Comparison of ENCODE assay signal across 1 cellular context in genomic region chr9:112059145-112059979, GRCh38.
TF ChIP-seq lines count a peak whose summit lies in the region.

No MANE protein-coding gene starts in this region.

TF ChIP-seq in GM12878, 131 proteins besides CTCF, POLR2A, EP300 and RAD21 (continued from another document and continues in another):
- TF ChIP-seq, protein P1, sequence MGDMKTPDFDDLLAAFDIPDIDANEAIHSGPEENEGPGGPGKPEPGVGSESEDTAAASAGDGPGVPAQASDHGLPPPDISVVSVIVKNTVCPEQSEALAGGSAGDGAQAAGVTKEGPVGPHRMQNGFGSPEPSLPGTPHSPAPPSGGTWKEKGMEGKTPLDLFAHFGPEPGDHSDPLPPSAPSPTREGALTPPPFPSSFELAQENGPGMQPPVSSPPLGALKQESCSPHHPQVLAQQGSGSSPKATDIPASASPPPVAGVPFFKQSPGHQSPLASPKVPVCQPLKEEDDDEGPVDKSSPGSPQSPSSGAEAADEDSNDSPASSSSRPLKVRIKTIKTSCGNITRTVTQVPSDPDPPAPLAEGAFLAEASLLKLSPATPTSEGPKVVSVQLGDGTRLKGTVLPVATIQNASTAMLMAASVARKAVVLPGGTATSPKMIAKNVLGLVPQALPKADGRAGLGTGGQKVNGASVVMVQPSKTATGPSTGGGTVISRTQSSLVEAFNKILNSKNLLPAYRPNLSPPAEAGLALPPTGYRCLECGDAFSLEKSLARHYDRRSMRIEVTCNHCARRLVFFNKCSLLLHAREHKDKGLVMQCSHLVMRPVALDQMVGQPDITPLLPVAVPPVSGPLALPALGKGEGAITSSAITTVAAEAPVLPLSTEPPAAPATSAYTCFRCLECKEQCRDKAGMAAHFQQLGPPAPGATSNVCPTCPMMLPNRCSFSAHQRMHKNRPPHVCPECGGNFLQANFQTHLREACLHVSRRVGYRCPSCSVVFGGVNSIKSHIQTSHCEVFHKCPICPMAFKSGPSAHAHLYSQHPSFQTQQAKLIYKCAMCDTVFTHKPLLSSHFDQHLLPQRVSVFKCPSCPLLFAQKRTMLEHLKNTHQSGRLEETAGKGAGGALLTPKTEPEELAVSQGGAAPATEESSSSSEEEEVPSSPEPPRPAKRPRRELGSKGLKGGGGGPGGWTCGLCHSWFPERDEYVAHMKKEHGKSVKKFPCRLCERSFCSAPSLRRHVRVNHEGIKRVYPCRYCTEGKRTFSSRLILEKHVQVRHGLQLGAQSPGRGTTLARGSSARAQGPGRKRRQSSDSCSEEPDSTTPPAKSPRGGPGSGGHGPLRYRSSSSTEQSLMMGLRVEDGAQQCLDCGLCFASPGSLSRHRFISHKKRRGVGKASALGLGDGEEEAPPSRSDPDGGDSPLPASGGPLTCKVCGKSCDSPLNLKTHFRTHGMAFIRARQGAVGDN (IDR thresholded peaks at IDR 0.05): no peak
- 0 out of 2 replicates have a peak, but pooled peaks have one; percentile 13 for TF ChIP-seq YY1 (IDR thresholded peaks at IDR 0.05; ENCODE audit: low read depth, low read length)
- TF ChIP-seq SMAD5 (IDR thresholded peaks at IDR 0.05; ENCODE audit: low read depth): no peak
- TF ChIP-seq CREM (IDR thresholded peaks at IDR 0.05; ENCODE audit: low read depth): peak; percentile 49; the same call in 1 of the 2 replicates
- no peak for TF ChIP-seq EGR1 (IDR thresholded peaks at IDR 0.05; ENCODE audit: borderline replicate concordance in 1 of 2, low read depth in 2 of 2, low read length in 2 of 2)
- TF ChIP-seq SREBF2 (IDR thresholded peaks at IDR 0.05; ENCODE audit: low read length): no peak
- TF ChIP-seq, protein P2, sequence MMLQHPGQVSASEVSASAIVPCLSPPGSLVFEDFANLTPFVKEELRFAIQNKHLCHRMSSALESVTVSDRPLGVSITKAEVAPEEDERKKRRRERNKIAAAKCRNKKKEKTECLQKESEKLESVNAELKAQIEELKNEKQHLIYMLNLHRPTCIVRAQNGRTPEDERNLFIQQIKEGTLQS (IDR thresholded peaks at IDR 0.05; ENCODE audit: borderline replicate concordance, extremely low read depth, low read depth, low read length): peak; percentile 14; the same call in 1 of the 2 replicates
- TF ChIP-seq STAT3 (IDR thresholded peaks at IDR 0.05; ENCODE audit: low read depth, low read length): no peak
- TF ChIP-seq ESRRA (IDR thresholded peaks at IDR 0.05; ENCODE audit: low read length): no peak
- TF ChIP-seq E2F8 (IDR thresholded peaks at IDR 0.05; ENCODE audit: low read depth, partially characterized antibody): no peak
- TF ChIP-seq MYC (IDR thresholded peaks at IDR 0.05; ENCODE audit: insufficient read depth, insufficient read length, insufficient replicate concordance, low read length, severe bottlenecking): no peak
- TF ChIP-seq WRNIP1 (IDR thresholded peaks at IDR 0.05; ENCODE audit: borderline replicate concordance, low read depth, low read length): no peak
- TF ChIP-seq RBBP5 (conservative IDR thresholded peaks at IDR 0.05): no peak
- no peak for TF ChIP-seq PML (IDR thresholded peaks at IDR 0.05; ENCODE audit: low read length)
- no peak for TF ChIP-seq CUX1 (IDR thresholded peaks at IDR 0.05; ENCODE audit: insufficient replicate concordance, low read depth, low read length)
- TF ChIP-seq BCL3 (IDR thresholded peaks at IDR 0.05; ENCODE audit: borderline replicate concordance, insufficient read depth, low read depth, low read length, poor library complexity, severe bottlenecking): no peak
- no peak for TF ChIP-seq SMC3 (IDR thresholded peaks at IDR 0.05; ENCODE audit: borderline replicate concordance, low read length)
- TF ChIP-seq ZSCAN29 (IDR thresholded peaks at IDR 0.05): no peak
- TF ChIP-seq NFXL1 (IDR thresholded peaks at IDR 0.05; ENCODE audit: borderline replicate concordance): no peak
- TF ChIP-seq, protein P3, sequence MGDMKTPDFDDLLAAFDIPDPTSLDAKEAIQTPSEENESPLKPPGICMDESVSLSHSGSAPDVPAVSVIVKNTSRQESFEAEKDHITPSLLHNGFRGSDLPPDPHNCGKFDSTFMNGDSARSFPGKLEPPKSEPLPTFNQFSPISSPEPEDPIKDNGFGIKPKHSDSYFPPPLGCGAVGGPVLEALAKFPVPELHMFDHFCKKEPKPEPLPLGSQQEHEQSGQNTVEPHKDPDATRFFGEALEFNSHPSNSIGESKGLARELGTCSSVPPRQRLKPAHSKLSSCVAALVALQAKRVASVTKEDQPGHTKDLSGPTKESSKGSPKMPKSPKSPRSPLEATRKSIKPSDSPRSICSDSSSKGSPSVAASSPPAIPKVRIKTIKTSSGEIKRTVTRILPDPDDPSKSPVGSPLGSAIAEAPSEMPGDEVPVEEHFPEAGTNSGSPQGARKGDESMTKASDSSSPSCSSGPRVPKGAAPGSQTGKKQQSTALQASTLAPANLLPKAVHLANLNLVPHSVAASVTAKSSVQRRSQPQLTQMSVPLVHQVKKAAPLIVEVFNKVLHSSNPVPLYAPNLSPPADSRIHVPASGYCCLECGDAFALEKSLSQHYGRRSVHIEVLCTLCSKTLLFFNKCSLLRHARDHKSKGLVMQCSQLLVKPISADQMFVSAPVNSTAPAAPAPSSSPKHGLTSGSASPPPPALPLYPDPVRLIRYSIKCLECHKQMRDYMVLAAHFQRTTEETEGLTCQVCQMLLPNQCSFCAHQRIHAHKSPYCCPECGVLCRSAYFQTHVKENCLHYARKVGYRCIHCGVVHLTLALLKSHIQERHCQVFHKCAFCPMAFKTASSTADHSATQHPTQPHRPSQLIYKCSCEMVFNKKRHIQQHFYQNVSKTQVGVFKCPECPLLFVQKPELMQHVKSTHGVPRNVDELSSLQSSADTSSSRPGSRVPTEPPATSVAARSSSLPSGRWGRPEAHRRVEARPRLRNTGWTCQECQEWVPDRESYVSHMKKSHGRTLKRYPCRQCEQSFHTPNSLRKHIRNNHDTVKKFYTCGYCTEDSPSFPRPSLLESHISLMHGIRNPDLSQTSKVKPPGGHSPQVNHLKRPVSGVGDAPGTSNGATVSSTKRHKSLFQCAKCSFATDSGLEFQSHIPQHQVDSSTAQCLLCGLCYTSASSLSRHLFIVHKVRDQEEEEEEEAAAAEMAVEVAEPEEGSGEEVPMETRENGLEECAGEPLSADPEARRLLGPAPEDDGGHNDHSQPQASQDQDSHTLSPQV (IDR thresholded peaks at IDR 0.05): no peak
- TF ChIP-seq NFIC (IDR thresholded peaks at IDR 0.05; ENCODE audit: low read depth, low read length): 0 out of 2 replicates have a peak, but pooled peaks have one; percentile 32
- no peak for TF ChIP-seq E4F1 (IDR thresholded peaks at IDR 0.05; ENCODE audit: borderline replicate concordance, partially characterized antibody)
- TF ChIP-seq ZNF384 (IDR thresholded peaks at IDR 0.05; ENCODE audit: borderline replicate concordance, low read depth, low read length): no peak
- no peak for TF ChIP-seq ATF7 (IDR thresholded peaks at IDR 0.05; ENCODE audit: low read depth)
- TF ChIP-seq, protein P4, sequence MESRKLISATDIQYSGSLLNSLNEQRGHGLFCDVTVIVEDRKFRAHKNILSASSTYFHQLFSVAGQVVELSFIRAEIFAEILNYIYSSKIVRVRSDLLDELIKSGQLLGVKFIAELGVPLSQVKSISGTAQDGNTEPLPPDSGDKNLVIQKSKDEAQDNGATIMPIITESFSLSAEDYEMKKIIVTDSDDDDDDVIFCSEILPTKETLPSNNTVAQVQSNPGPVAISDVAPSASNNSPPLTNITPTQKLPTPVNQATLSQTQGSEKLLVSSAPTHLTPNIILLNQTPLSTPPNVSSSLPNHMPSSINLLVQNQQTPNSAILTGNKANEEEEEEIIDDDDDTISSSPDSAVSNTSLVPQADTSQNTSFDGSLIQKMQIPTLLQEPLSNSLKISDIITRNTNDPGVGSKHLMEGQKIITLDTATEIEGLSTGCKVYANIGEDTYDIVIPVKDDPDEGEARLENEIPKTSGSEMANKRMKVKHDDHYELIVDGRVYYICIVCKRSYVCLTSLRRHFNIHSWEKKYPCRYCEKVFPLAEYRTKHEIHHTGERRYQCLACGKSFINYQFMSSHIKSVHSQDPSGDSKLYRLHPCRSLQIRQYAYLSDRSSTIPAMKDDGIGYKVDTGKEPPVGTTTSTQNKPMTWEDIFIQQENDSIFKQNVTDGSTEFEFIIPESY (IDR thresholded peaks at IDR 0.05): no peak
- TF ChIP-seq USF1 (IDR thresholded peaks at IDR 0.05; ENCODE audit: borderline replicate concordance, extremely low read length, insufficient read depth, low read depth, low read length): peak; percentile 27
- no peak for TF ChIP-seq CHD1 (IDR thresholded peaks at IDR 0.05; ENCODE audit: low read depth, low read length)
- no peak for TF ChIP-seq NBN (IDR thresholded peaks at IDR 0.05)
